9 cellular contexts compared by ENCODE assay signal in genomic region chr14:76768201-76768656, GRCh38. TPM values are rescaled to one million over a fixed set of nuclear protein-coding genes. Genes with fewer than 3 reads are reported as not detected.
DNase-seq lines count a peak whose midpoint lies in the region; ATAC-seq and TF ChIP-seq lines count a peak whose summit lies in the region.
"Had no signal": no experiment of that assay in that cellular context is flagged by ENCODE, and none has a peak within 500 bp of the region (broad histone marks: within the 10 kb centered on the region; RNA-seq: fewer than 3 reads in every experiment).

No MANE protein-coding gene starts in this region.

- intact Hi-C loops in CD4-positive, alpha-beta T cell (cut with DNase I, micrococcal nuclease), result loop anchor here in 1 of 2 experiments (2.0 to 5.0 kb wide), 2 partner anchors 43 to 56 kb away; no protein-coding TSS in a partner anchor
- intact Hi-C loops in prostate gland (cut with DNase I), result no loop called here

- no peaks in the 10 kb centered on the region for H3K4me1 ChIP-seq in prostate gland (replicated peaks)

- POLR2A ChIA-PET in CD4-positive, alpha-beta T cell (lab: Charles Lee), result interaction anchor here (1.0 to 1.4 kb wide), 2 partner anchors 9 to 44 kb away, joined by 3 to 7 read pairs; partner anchors contain the start of gene ANGEL1

- no peaks in the 10 kb centered on the region for H3K27me3 ChIP-seq in CD4-positive, alpha-beta T cell (ENCODE audit: control insufficient read depth, insufficient read depth, low read length)
- H3K27me3 ChIP-seq in prostate gland (replicated peaks; ENCODE audit: insufficient read depth), result no peaks in the 10 kb centered on the region

- H3K4me3 Mint-ChIP-seq in CD4-positive, alpha-beta T cell, result peak overlapping the region; percentile 43

- H3K9me3 ChIP-seq in CD4-positive, alpha-beta T cell (ENCODE audit: control insufficient read depth, low read length), result no peaks in the 10 kb centered on the region
- no peaks in the 10 kb centered on the region for H3K9me3 ChIP-seq in prostate gland

- no peak for TF ChIP-seq CTCF in CD4-positive, alpha-beta T cell (IDR thresholded peaks at IDR 0.05)
- no peak for TF ChIP-seq CTCF in prostate gland (IDR thresholded peaks at IDR 0.05)

- no peaks in the 10 kb centered on the region for H3K36me3 ChIP-seq in prostate gland

- peak; percentile 96 for ATAC-seq in CD4-positive, alpha-beta T cell (ENCODE audit: poor library complexity)
- ATAC-seq in GM21515 (IDR thresholded peaks at IDR 0.05; ENCODE audit: unreplicated experiment), result peak; percentile 87

- CTCF ChIA-PET in CD4-positive, alpha-beta T cell (lab: Charles Lee), result interaction anchor here (1.2 kb wide), 1 partner anchor 58 kb away, joined by 4 read pairs; no protein-coding TSS in a partner anchor

- peak overlapping the region; percentile 70 for H3K27ac ChIP-seq in CD4-positive, alpha-beta T cell (ENCODE audit: low read depth, low read length)
- H3K27ac ChIP-seq in prostate gland, result no peak overlapping the region

- no peak overlapping the region for H3K4me3 ChIP-seq in prostate gland

- H3K9me3 Mint-ChIP-seq in CD4-positive, alpha-beta T cell, result no peaks in the 10 kb centered on the region

- 44% methylated on average over 11 of the region's 11 CpGs for WGBS in prostate gland

- no peak for TF ChIP-seq POLR2A in prostate gland (IDR thresholded peaks at IDR 0.05)

- peak overlapping the region; percentile 94 for H3K27ac Mint-ChIP-seq in CD4-positive, alpha-beta T cell

- no peaks in the 10 kb centered on the region for H3K36me3 Mint-ChIP-seq in CD4-positive, alpha-beta T cell (ENCODE audit: low read depth)

- peak; percentile 37 to 88 (median 62) for DNase-seq in CD4-positive, alpha-beta T cell
- DNase-seq in KG1 (lab: John Stamatoyannopoulos, UW), result peak; percentile 99
- DNase-seq in activated CD8-positive, alpha-beta memory T cell treated with anti-CD3 and anti-CD28 coated beads for 4 hours (ENCODE audit: low read depth in 2 of 2), result peak; percentile 19 to 28
- peak; percentile 47 for DNase-seq in germinal center (ENCODE audit: low spot score)
- DNase-seq in pulmonary artery endothelial cell (ENCODE audit: low read depth, low spot score), result peak; percentile 32
- no peak for DNase-seq in SHP77 treated with DMSO at 0.1 percent for 48 hours (lab: John Stamatoyannopoulos, UW)
- no peak for DNase-seq in prostate gland (ENCODE audit: low spot score)

- peaks cover 22% of the 10 kb centered on the region for H3K4me1 Mint-ChIP-seq in CD4-positive, alpha-beta T cell (ENCODE audit: low read depth)

- H3K27me3 Mint-ChIP-seq in CD4-positive, alpha-beta T cell, result no peaks in the 10 kb centered on the region

RNA-seq across cellular contexts. Expression of gene VASH1, which starts 7.0 kb away (rescaled TPM):
- total RNA-seq in CD4-positive, alpha-beta T cell, result 1 to 10 TPM; 7.3 to 9.2 TPM
- total RNA-seq in pulmonary artery endothelial cell, result 94.6 and 104 TPM in 2 replicates
- 10 to 100 TPM in 1 of 2 donors, 1 to 10 TPM in 1; 2.1 to 19.8 TPM for total RNA-seq in prostate gland

RNA-seq across cellular contexts. Expression of gene ANGEL1, which starts 44.5 kb away (rescaled TPM):
- total RNA-seq in CD4-positive, alpha-beta T cell, result 10 to 100 TPM; 10.1 to 10.4 TPM
- total RNA-seq in pulmonary artery endothelial cell (8.8 and 8.9 TPM in 2 replicates), prostate gland (10 to 100 TPM; 10.3 to 58.8 TPM)

RNA-seq across cellular contexts. Expression of gene LRRC74A, which starts 58.0 kb away (rescaled TPM):
- total RNA-seq in CD4-positive, alpha-beta T cell, result not detected
- total RNA-seq in pulmonary artery endothelial cell, result not detected in 2 replicates
- total RNA-seq in prostate gland, result 1 to 10 TPM in 1 of 2 donors, not detected in 1; 6.0 TPM
- total RNA-seq: temporal lobe had no signal

Comparison
In these comparisons a context has a peak if more than half of its experiments do, and no peak if none do; other contexts are left out.
1. DNase-seq: peak in CD4-positive, alpha-beta T cell (10 of 10), KG1 (single experiment), activated CD8-positive, alpha-beta memory T cell treated with anti-CD3 and anti-CD28 coated beads for 4 hours (2 of 2), germinal center (single experiment) and pulmonary artery endothelial cell (single experiment); none in SHP77 treated with DMSO at 0.1 percent for 48 hours (single experiment) and prostate gland (single experiment).